Comparison of ENCODE assay signal across 20 cellular contexts in the genomic region with DNA sequence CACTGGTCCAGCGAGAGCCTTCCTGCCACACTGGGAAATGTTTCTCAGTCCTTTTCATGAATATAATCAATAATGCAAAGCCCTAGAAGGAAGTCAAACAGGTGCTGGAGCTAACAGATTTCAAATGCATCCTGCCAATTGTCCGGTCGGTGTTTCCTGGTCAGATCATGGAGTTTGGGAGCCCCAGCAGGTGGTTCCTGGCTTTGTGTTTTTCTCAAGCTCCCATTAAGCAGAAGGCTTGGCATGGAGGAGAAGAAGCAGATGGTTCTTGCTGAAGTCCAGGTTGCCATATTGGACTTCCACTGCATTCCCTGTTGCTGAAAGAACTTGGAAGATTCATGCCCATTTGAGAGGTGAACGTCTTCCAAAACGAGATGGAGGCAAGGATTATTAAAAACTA.
DNase-seq lines count a peak whose midpoint lies in the region; ATAC-seq and TF ChIP-seq lines count a peak whose summit lies in the region.
"Had no signal": no experiment of that assay in that cellular context is flagged by ENCODE, and none has a peak within 500 bp of the region (broad histone marks: within the 10 kb centered on the region; RNA-seq: fewer than 3 reads in every experiment).

No MANE protein-coding gene starts in this region.

- 75 to 76% methylated on average over 5 of the region's 5 CpGs for WGBS in esophagus, 2 donors
- 27 to 40% (median 34%) methylated on average over 5 of the region's 5 CpGs for WGBS in psoas muscle, 3 donors
- 92% methylated on average over 5 of the region's 5 CpGs for WGBS in SK-N-SH (ENCODE audit: low lambda C conversion rate)

- no peaks in the 10 kb centered on the region for H3K79me2 ChIP-seq in SK-N-SH (ENCODE audit: insufficient read depth)

- no peaks in the 10 kb centered on the region for H3K9me2 ChIP-seq in SK-N-SH

- POLR2A ChIA-PET in SK-N-SH (lab: Yijun Ruan, JAX) = no interaction called here

- ATAC-seq in psoas muscle = no peak

- H3K27ac ChIP-seq in BLaER1 = no peak overlapping the region
- H3K27ac ChIP-seq in esophagus (ENCODE audit: low read depth in 2 of 2, low read length in 1 of 2) = peak overlapping the region; percentile 14 to 24
- peak overlapping the region; percentile 31 for H3K27ac ChIP-seq in psoas muscle
- no peak overlapping the region for H3K27ac ChIP-seq in SK-N-SH (ENCODE audit: low read depth in 2 of 2, low read length in 1 of 2)
- H3K27ac ChIP-seq: neural progenitor cell, prostate gland, uterus had no signal

- DNase-seq in NCI-H146 treated with DMSO at 0.1 percent for 48 hours (lab: John Stamatoyannopoulos, UW; ENCODE audit: unreplicated experiment) (peak; percentile 44), psoas muscle (no peak), GOT3 (lab: John Stamatoyannopoulos, UW) (no peak), SK-N-SH (no peak), NCI-H2081 (lab: John Stamatoyannopoulos, UW) (no peak)
- DNase-seq: activated CD4-positive, alpha-beta T cell treated with anti-CD3 and anti-CD28 coated beads for 48 hours; activated naive CD4-positive, alpha-beta T cell treated with anti-CD3 and anti-CD28 coated beads for 36 hours; amniotic stem cell; CD4-positive, CD25-positive, alpha-beta regulatory T cell; head of caudate nucleus; IMR-90; NCI-H1092 treated with DMSO at 0.1 percent for 48 hours; NCI-H2029; small intestine; stimulated activated CD4-positive, alpha-beta T cell treated with anti-CD3 and anti-CD28 coated beads, Interleukin-2, amount 100 ng/mL, for 24 hours; uterus had no signal

- H3K4me2 ChIP-seq in BLaER1 (peak overlapping the region; percentile 84), SK-N-SH (no peak overlapping the region)
- H3K4me2 ChIP-seq: neural progenitor cell had no signal

- intact Hi-C loops in psoas muscle (cut with DNase I) = loop anchor here (5.0 kb wide), 3 partner anchors 33 to 68 kb away; partner anchors contain the start of gene GFOD1 (in 1 of the 2)

- peaks cover 26% of the 10 kb centered on the region; the same call in 1 of the 2 replicates for H4K20me1 ChIP-seq in BLaER1
- no peaks in the 10 kb centered on the region for H4K20me1 ChIP-seq in SK-N-SH (ENCODE audit: insufficient read depth)

- H3K9ac ChIP-seq in BLaER1 = peak overlapping the region; percentile 28; the same call in 1 of the 2 replicates
- H3K9ac ChIP-seq in SK-N-SH = no peak overlapping the region
- H3K9ac ChIP-seq: neural progenitor cell had no signal

- H3K4me1 ChIP-seq in BLaER1 = peaks cover 49% of the 10 kb centered on the region
- H3K4me1 ChIP-seq in esophagus (ENCODE audit: control insufficient read depth in 2 of 2, insufficient read depth in 2 of 2, low read length in 1 of 2) = peaks cover 3 to 9% of the 10 kb centered on the region in 2 donors
- peaks cover 84% of the 10 kb centered on the region for H3K4me1 ChIP-seq in psoas muscle
- H3K4me1 ChIP-seq in SK-N-SH (ENCODE audit: control insufficient read depth in 1 of 2, insufficient read depth in 2 of 2, low read depth in 1 of 2, low read length in 1 of 2) = peaks cover 11 to 29% of the 10 kb centered on the region in 2 experiments; a peak in 3 of 4 replicates
- H3K4me1 ChIP-seq: prostate gland had no signal

- TF ChIP-seq EP300 in SK-N-SH (IDR thresholded peaks at IDR 0.05; ENCODE audit: borderline replicate concordance in 1 of 2, low read depth in 1 of 2, low read length in 1 of 2) = no peak

- H3K27me3 ChIP-seq in BLaER1 (no peaks in the 10 kb centered on the region), esophagus (ENCODE audit: control insufficient read depth in 1 of 2, insufficient read depth in 2 of 2, low read length in 2 of 2) (no peaks in the 10 kb centered on the region), psoas muscle (ENCODE audit: insufficient read depth in 3 of 3, low read length in 2 of 3) (no peaks in the 10 kb centered on the region), SK-N-SH (ENCODE audit: insufficient read depth) (no peaks in the 10 kb centered on the region)
- H3K27me3 ChIP-seq: neural progenitor cell, uterus had no signal

- no peak for TF ChIP-seq RAD21 in SK-N-SH (IDR thresholded peaks at IDR 0.05; ENCODE audit: low read length)

- peak overlapping the region; percentile 51 for H3K4me3 ChIP-seq in BLaER1
- H3K4me3 ChIP-seq in esophagus (ENCODE audit: low read depth in 1 of 2, low read length in 2 of 2) = no peak overlapping the region
- H3K4me3 ChIP-seq in psoas muscle = no peak overlapping the region
- no peak overlapping the region for H3K4me3 ChIP-seq in SK-N-SH (ENCODE audit: low read depth in 2 of 2, low read length in 1 of 2)
- H3K4me3 ChIP-seq: neural progenitor cell, prostate gland, uterus had no signal

- CTCF ChIA-PET in SK-N-SH (lab: Yijun Ruan, JAX) = interaction anchor here (1.1 kb wide), 1 partner anchor 18 kb away, joined by 4 read pairs; no protein-coding TSS in a partner anchor

- H3K36me3 ChIP-seq in BLaER1 = peaks cover 8% of the 10 kb centered on the region; the same call in 1 of the 2 replicates
- H3K36me3 ChIP-seq in esophagus (ENCODE audit: control insufficient read depth in 2 of 2, insufficient read depth in 2 of 2, low read length in 1 of 2) = no peaks in the 10 kb centered on the region
- H3K36me3 ChIP-seq in psoas muscle (ENCODE audit: insufficient read depth in 1 of 2, low read depth in 1 of 2) = no peaks in the 10 kb centered on the region
- no peaks in the 10 kb centered on the region for H3K36me3 ChIP-seq in SK-N-SH (replicated peaks in 1 of 2; ENCODE audit: control insufficient read depth in 1 of 2, insufficient read depth in 2 of 2, low read length in 1 of 2)
- H3K36me3 ChIP-seq: neural progenitor cell, prostate gland, uterus had no signal

- TF ChIP-seq CTCF in psoas muscle (IDR thresholded peaks at IDR 0.05) (no peak), SK-N-SH (IDR thresholded peaks at IDR 0.05) (no peak)

- no peak overlapping the region for H2AFZ ChIP-seq in SK-N-SH (ENCODE audit: low read depth)
- H2AFZ ChIP-seq: neural progenitor cell had no signal

- H3F3A ChIP-seq in SK-N-SH (replicated peaks; ENCODE audit: insufficient read depth) = no peaks in the 10 kb centered on the region

- peaks cover 8% of the 10 kb centered on the region; the same call in 1 of the 2 replicates for H3K9me3 ChIP-seq in BLaER1
- no peaks in the 10 kb centered on the region for H3K9me3 ChIP-seq in esophagus (ENCODE audit: control insufficient read depth in 2 of 2, insufficient read depth in 1 of 2, low read depth in 1 of 2, low read length in 1 of 2)
- H3K9me3 ChIP-seq in psoas muscle = no peaks in the 10 kb centered on the region
- no peaks in the 10 kb centered on the region for H3K9me3 ChIP-seq in SK-N-SH
- H3K9me3 ChIP-seq: prostate gland, uterus had no signal

TF ChIP-seq in SK-N-SH, 30 proteins besides CTCF, POLR2A, EP300 and RAD21:
- TF ChIP-seq CHD2 (IDR thresholded peaks at IDR 0.05; ENCODE audit: low read length, partially characterized antibody) (no peak), MAX (IDR thresholded peaks at IDR 0.05; ENCODE audit: low read depth) (no peak), TCF12 (IDR thresholded peaks at IDR 0.05) (no peak), JUND (IDR thresholded peaks at IDR 0.05) (no peak), SMC3 (IDR thresholded peaks at IDR 0.05; ENCODE audit: low read depth, low read length) (no peak), FOSL2 (IDR thresholded peaks at IDR 0.05; ENCODE audit: borderline replicate concordance, low read depth) (no peak), FOXJ3 (CRISPR knock-in tag; IDR thresholded peaks at IDR 0.05) (no peak), NRF1 (IDR thresholded peaks at IDR 0.05; ENCODE audit: low read depth, low read length) (no peak), MEF2A (IDR thresholded peaks at IDR 0.05; ENCODE audit: borderline replicate concordance, low read depth) (no peak), SIN3A (IDR thresholded peaks at IDR 0.05; ENCODE audit: borderline replicate concordance, low read depth, low read length) (no peak)
- TF ChIP-seq, protein P1, sequence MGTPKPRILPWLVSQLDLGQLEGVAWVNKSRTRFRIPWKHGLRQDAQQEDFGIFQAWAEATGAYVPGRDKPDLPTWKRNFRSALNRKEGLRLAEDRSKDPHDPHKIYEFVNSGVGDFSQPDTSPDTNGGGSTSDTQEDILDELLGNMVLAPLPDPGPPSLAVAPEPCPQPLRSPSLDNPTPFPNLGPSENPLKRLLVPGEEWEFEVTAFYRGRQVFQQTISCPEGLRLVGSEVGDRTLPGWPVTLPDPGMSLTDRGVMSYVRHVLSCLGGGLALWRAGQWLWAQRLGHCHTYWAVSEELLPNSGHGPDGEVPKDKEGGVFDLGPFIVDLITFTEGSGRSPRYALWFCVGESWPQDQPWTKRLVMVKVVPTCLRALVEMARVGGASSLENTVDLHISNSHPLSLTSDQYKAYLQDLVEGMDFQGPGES (IDR thresholded peaks at IDR 0.05; ENCODE audit: low read depth, low read length) = no peak
- TF ChIP-seq, protein P2, sequence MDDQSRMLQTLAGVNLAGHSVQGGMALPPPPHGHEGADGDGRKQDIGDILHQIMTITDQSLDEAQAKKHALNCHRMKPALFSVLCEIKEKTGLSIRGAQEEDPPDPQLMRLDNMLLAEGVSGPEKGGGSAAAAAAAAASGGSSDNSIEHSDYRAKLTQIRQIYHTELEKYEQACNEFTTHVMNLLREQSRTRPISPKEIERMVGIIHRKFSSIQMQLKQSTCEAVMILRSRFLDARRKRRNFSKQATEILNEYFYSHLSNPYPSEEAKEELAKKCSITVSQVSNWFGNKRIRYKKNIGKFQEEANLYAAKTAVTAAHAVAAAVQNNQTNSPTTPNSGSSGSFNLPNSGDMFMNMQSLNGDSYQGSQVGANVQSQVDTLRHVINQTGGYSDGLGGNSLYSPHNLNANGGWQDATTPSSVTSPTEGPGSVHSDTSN (IDR thresholded peaks at IDR 0.05) = no peak

Comparison
In these comparisons a context has a peak if more than half of its experiments do, and no peak if none do; other contexts are left out.
1. H3K27ac ChIP-seq: peak in esophagus (2 of 2) and psoas muscle (single experiment); none in BLaER1 (single experiment) and SK-N-SH (0 of 2).